ENCODE assay signal across 2 cellular contexts in the genomic region with DNA sequence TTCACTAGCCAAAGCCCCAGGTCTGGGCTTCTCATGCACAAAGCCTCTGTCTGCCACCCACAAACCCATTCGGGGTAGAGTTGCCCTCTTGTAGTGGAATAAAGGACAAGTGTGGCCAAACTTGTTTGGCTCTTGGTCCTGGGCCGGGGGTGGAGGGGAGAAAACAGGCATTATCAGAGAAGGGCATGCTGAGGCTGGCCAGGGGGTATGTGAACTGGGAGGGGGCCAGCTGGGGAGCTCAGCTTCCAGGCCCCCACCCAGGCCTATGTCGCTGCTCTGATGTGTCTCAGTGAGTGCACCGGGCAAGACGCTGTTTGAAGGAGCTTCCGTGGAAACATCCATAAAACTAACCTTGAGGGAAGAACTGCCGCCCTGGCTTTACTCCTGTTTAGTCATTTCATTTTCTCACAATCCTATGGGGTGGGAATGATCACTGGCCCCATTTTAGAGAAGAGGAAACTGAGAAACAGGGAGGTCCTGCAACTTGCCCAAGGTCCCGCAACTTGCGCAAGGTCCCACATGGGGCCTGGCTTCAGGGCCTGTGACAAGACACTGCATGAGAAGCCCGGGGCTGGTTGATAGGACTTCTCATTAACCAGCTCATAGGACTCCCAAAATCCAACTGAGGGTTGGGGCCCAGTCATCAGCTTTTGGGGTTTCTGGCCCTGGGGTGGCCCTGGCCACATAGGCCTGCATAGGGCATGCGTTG.
TF ChIP-seq lines count a peak whose summit lies in the region.

No MANE protein-coding gene starts in this region.

TF ChIP-seq in WTC11, 78 proteins besides CTCF, POLR2A, EP300 and RAD21 (continued from another document):
- no peak for TF ChIP-seq ZNF138 (CRISPR knock-in tag; conservative IDR thresholded peaks at IDR 0.05)
- TF ChIP-seq GTF2I (CRISPR knock-in tag; conservative IDR thresholded peaks at IDR 0.05): no peak
- no peak for TF ChIP-seq JAZF1 (CRISPR knock-in tag; IDR thresholded peaks at IDR 0.05)
- no peak for TF ChIP-seq ZNF671 (CRISPR knock-in tag; IDR thresholded peaks at IDR 0.05)
- TF ChIP-seq EMX1 (CRISPR knock-in tag; IDR thresholded peaks at IDR 0.05): no peak
- TF ChIP-seq ELF4 (CRISPR knock-in tag; IDR thresholded peaks at IDR 0.05; ENCODE audit: low read depth): no peak
- TF ChIP-seq NFYB (CRISPR knock-in tag; conservative IDR thresholded peaks at IDR 0.05; ENCODE audit: low read depth): no peak
- no peak for TF ChIP-seq SP1 (CRISPR knock-in tag; conservative IDR thresholded peaks at IDR 0.05)
- TF ChIP-seq, protein P1, sequence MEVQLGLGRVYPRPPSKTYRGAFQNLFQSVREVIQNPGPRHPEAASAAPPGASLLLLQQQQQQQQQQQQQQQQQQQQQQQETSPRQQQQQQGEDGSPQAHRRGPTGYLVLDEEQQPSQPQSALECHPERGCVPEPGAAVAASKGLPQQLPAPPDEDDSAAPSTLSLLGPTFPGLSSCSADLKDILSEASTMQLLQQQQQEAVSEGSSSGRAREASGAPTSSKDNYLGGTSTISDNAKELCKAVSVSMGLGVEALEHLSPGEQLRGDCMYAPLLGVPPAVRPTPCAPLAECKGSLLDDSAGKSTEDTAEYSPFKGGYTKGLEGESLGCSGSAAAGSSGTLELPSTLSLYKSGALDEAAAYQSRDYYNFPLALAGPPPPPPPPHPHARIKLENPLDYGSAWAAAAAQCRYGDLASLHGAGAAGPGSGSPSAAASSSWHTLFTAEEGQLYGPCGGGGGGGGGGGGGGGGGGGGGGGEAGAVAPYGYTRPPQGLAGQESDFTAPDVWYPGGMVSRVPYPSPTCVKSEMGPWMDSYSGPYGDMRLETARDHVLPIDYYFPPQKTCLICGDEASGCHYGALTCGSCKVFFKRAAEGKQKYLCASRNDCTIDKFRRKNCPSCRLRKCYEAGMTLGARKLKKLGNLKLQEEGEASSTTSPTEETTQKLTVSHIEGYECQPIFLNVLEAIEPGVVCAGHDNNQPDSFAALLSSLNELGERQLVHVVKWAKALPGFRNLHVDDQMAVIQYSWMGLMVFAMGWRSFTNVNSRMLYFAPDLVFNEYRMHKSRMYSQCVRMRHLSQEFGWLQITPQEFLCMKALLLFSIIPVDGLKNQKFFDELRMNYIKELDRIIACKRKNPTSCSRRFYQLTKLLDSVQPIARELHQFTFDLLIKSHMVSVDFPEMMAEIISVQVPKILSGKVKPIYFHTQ (CRISPR knock-in tag; IDR thresholded peaks at IDR 0.05): no peak
- TF ChIP-seq, protein P2, sequence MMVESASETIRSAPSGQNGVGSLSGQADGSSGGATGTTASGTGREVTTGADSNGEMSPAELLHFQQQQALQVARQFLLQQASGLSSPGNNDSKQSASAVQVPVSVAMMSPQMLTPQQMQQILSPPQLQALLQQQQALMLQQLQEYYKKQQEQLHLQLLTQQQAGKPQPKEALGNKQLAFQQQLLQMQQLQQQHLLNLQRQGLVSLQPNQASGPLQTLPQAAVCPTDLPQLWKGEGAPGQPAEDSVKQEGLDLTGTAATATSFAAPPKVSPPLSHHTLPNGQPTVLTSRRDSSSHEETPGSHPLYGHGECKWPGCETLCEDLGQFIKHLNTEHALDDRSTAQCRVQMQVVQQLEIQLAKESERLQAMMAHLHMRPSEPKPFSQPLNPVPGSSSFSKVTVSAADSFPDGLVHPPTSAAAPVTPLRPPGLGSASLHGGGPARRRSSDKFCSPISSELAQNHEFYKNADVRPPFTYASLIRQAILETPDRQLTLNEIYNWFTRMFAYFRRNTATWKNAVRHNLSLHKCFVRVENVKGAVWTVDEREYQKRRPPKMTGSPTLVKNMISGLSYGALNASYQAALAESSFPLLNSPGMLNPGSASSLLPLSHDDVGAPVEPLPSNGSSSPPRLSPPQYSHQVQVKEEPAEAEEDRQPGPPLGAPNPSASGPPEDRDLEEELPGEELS (CRISPR knock-in tag; IDR thresholded peaks at IDR 0.05): no peak
- TF ChIP-seq, protein P3, sequence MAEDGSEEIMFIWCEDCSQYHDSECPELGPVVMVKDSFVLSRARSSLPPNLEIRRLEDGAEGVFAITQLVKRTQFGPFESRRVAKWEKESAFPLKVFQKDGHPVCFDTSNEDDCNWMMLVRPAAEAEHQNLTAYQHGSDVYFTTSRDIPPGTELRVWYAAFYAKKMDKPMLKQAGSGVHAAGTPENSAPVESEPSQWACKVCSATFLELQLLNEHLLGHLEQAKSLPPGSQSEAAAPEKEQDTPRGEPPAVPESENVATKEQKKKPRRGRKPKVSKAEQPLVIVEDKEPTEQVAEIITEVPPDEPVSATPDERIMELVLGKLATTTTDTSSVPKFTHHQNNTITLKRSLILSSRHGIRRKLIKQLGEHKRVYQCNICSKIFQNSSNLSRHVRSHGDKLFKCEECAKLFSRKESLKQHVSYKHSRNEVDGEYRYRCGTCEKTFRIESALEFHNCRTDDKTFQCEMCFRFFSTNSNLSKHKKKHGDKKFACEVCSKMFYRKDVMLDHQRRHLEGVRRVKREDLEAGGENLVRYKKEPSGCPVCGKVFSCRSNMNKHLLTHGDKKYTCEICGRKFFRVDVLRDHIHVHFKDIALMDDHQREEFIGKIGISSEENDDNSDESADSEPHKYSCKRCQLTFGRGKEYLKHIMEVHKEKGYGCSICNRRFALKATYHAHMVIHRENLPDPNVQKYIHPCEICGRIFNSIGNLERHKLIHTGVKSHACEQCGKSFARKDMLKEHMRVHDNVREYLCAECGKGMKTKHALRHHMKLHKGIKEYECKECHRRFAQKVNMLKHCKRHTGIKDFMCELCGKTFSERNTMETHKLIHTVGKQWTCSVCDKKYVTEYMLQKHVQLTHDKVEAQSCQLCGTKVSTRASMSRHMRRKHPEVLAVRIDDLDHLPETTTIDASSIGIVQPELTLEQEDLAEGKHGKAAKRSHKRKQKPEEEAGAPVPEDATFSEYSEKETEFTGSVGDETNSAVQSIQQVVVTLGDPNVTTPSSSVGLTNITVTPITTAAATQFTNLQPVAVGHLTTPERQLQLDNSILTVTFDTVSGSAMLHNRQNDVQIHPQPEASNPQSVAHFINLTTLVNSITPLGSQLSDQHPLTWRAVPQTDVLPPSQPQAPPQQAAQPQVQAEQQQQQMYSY (CRISPR knock-in tag; IDR thresholded peaks at IDR 0.05): no peak
- TF ChIP-seq JUN (CRISPR knock-in tag; IDR thresholded peaks at IDR 0.05): no peak
- TF ChIP-seq, protein P4, sequence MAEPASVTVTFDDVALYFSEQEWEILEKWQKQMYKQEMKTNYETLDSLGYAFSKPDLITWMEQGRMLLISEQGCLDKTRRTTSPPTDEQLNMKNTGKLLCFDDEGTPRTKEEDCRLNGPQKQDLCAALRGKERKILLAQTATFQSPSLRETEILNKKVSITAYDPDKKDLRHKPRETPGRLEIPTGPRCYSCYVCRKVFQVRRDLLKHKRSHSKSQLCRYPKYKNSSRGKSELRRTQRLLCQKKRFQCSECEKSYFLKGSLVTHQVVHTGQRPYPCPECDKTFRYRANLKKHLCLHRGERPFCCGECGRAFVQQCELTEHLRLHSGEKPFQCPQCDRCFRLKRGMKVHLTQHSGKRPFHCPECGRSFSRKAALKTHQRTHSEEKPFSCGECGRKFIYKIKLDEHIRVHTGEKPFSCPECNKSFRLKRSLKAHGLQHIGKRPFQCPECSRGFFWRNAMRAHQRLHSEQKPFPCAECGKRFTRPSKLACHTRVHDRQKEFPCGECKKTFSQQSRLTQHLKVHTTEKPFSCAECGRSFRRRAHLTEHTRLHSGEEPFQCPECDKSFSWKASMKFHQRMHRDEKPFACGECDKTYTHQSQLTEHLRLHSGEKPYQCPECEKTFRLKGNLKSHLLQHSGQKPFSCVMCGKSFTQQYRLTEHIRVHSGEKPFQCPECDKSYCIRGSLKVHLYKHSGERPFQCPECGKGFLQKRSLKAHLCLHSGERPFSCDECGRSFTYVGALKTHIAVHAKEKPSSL (CRISPR knock-in tag; conservative IDR thresholded peaks at IDR 0.05): no peak

TF ChIP-seq in SK-N-SH, 30 proteins besides CTCF, POLR2A, EP300 and RAD21 (continued from another document):
- TF ChIP-seq TCF12 (IDR thresholded peaks at IDR 0.05): no peak
TF ChIP-seq in SK-N-SH: peak in this region for 0.
